Comparison of ENCODE assay signal across 10 cellular contexts in genomic region chr3:100047455-100048141, GRCh38.
DNase-seq lines count a peak whose midpoint lies in the region; ATAC-seq, FAIRE-seq and TF ChIP-seq lines count a peak whose summit lies in the region.
"Had no signal": no experiment of that assay in that cellular context is flagged by ENCODE, and none has a peak within 500 bp of the region (broad histone marks: within the 10 kb centered on the region; RNA-seq: fewer than 3 reads in every experiment).

No MANE protein-coding gene starts in this region.

- no peaks in the 10 kb centered on the region for H3K27me3 Mint-ChIP-seq in astrocyte (ENCODE audit: low read depth, unreplicated experiment)
- H3K27me3 Mint-ChIP-seq: activated naive CD4-positive, alpha-beta T cell treated with anti-CD3 and anti-CD28 coated beads, Interleukin-2, amount 50 U/mL, for 24 hours had no signal

- no peak overlapping the region for H3K4me3 ChIP-seq in HAP-1
- H3K4me3 ChIP-seq in astrocyte (ENCODE audit: insufficient read depth, low read depth, low read length) = no peak overlapping the region
- H3K4me3 ChIP-seq in lung = no peak overlapping the region

- no peaks in the 10 kb centered on the region for H3K36me3 ChIP-seq in HAP-1 (replicated peaks)
- H3K36me3 ChIP-seq in astrocyte (ENCODE audit: insufficient read depth, low read length) = no peaks in the 10 kb centered on the region
- H3K36me3 ChIP-seq in lung (ENCODE audit: control insufficient read depth in 2 of 2, insufficient read depth in 2 of 2, low read length in 2 of 2) = no peaks in the 10 kb centered on the region

- no peaks in the 10 kb centered on the region for H3K9me3 ChIP-seq in HAP-1
- H3K9me3 ChIP-seq in astrocyte (ENCODE audit: insufficient read depth, low read depth, low read length) = no peaks in the 10 kb centered on the region
- no peaks in the 10 kb centered on the region for H3K9me3 ChIP-seq in lung (ENCODE audit: control insufficient read depth in 2 of 2, insufficient read depth in 1 of 2, low read length in 1 of 2)

- peak overlapping the region; percentile 93 for H3K27ac Mint-ChIP-seq in astrocyte (ENCODE audit: unreplicated experiment)
- H3K27ac Mint-ChIP-seq: activated naive CD4-positive, alpha-beta T cell treated with anti-CD3 and anti-CD28 coated beads, Interleukin-2, amount 50 U/mL, for 24 hours had no signal

- H3K27ac ChIP-seq in astrocyte (ENCODE audit: low read depth, low read length) (peak overlapping the region; percentile 72), lung (ENCODE audit: low read depth in 1 of 2, low read length in 1 of 2) (peak overlapping the region in 1 of 2 donors; percentile 39)

- DNase-seq in NCI-H748 (lab: John Stamatoyannopoulos, UW; ENCODE audit: unreplicated experiment) = peak; percentile 5
- DNase-seq in NCI-H748 treated with DMSO at 0.1 percent for 48 hours (lab: John Stamatoyannopoulos, UW) = no peak
- DNase-seq in HAP-1 (ENCODE audit: low spot score in 2 of 2) = peak; percentile 58 to 89
- DNase-seq in LHCN-M2 (ENCODE audit: low read depth) = peak; percentile 92
- DNase-seq in astrocyte (ENCODE audit: low read depth) = peak; percentile 99
- DNase-seq in lung (ENCODE audit: low spot score) = no peak
- no peak for DNase-seq in AG08395 (ENCODE audit: low spot score)
- DNase-seq in activated effector memory CD4-positive, alpha-beta T cell treated with anti-CD3 and anti-CD28 coated beads, Interleukin-2, amount 50 U/mL, for 16 hours = no peak

- H3K9ac ChIP-seq in astrocyte (ENCODE audit: low read length) = peak overlapping the region; percentile 49

- no peak overlapping the region for H2AFZ ChIP-seq in astrocyte (ENCODE audit: low read depth, low read length)

- H3K4me3 Mint-ChIP-seq in astrocyte (ENCODE audit: unreplicated experiment) = no peak overlapping the region
- H3K4me3 Mint-ChIP-seq: activated naive CD4-positive, alpha-beta T cell treated with anti-CD3 and anti-CD28 coated beads, Interleukin-2, amount 50 U/mL, for 24 hours had no signal

- H3K9me3 Mint-ChIP-seq in astrocyte (ENCODE audit: unreplicated experiment) = no peaks in the 10 kb centered on the region
- H3K9me3 Mint-ChIP-seq: activated naive CD4-positive, alpha-beta T cell treated with anti-CD3 and anti-CD28 coated beads, Interleukin-2, amount 50 U/mL, for 24 hours had no signal

- peak overlapping the region; percentile 67 for H3K4me2 ChIP-seq in astrocyte (ENCODE audit: low read length)

- H4K20me1 ChIP-seq in astrocyte (ENCODE audit: insufficient read depth, low read length) = no peaks in the 10 kb centered on the region

- peak; percentile 88 for FAIRE-seq in astrocyte (lab: Jason Lieb, UNC)
- FAIRE-seq: A204.1 had no signal

- H3K4me1 ChIP-seq in HAP-1 = peaks cover 13% of the 10 kb centered on the region
- peaks cover 39% of the 10 kb centered on the region for H3K4me1 ChIP-seq in astrocyte (ENCODE audit: insufficient read depth, low read length)
- peaks cover 2 to 9% of the 10 kb centered on the region in 2 donors for H3K4me1 ChIP-seq in lung (ENCODE audit: control insufficient read depth in 2 of 2, insufficient read depth in 2 of 2, low read length in 2 of 2)

- 46 to 55% methylated on average over 6 of the region's 6 CpGs for WGBS in lung, 2 donors

- H3K36me3 Mint-ChIP-seq in astrocyte (ENCODE audit: low read depth, unreplicated experiment) = no peaks in the 10 kb centered on the region

- H3K4me1 Mint-ChIP-seq in astrocyte (ENCODE audit: low read depth, unreplicated experiment) = peaks cover 55% of the 10 kb centered on the region

- no peak for TF ChIP-seq CTCF in astrocyte (IDR thresholded peaks at IDR 0.05; ENCODE audit: insufficient read depth, low read depth, low read length)
- TF ChIP-seq CTCF in lung (IDR thresholded peaks at IDR 0.05; ENCODE audit: control extremely low read depth, extremely low read depth) = no peak

- no peaks in the 10 kb centered on the region for H3K27me3 ChIP-seq in HAP-1 (ENCODE audit: low read depth)
- no peaks in the 10 kb centered on the region for H3K27me3 ChIP-seq in astrocyte (ENCODE audit: insufficient read depth, low read length)
- H3K27me3 ChIP-seq in lung (ENCODE audit: control insufficient read depth, insufficient read depth) = no peaks in the 10 kb centered on the region

- H3K79me2 ChIP-seq in astrocyte (ENCODE audit: insufficient read depth, low read length) = no peaks in the 10 kb centered on the region

- in situ Hi-C loops in HAP-1 (cut with MboI; ENCODE audit: low sequenced_read_pairs) = no loop called here

- peak; percentile 31 for ATAC-seq in lung (ENCODE audit: insufficient read depth, low FRiP score)

Comparison
In these comparisons a context has a peak if more than half of its experiments do, and no peak if none do; other contexts are left out.
1. DNase-seq: peak in NCI-H748 (single experiment), HAP-1 (2 of 2), LHCN-M2 (single experiment) and astrocyte (single experiment); none in NCI-H748 treated with DMSO at 0.1 percent for 48 hours (single experiment), lung (single experiment), AG08395 (single experiment) and activated effector memory CD4-positive, alpha-beta T cell treated with anti-CD3 and anti-CD28 coated beads, Interleukin-2, amount 50 U/mL, for 16 hours (single experiment).